14 cellular contexts compared by ENCODE assay signal in the genomic region with DNA sequence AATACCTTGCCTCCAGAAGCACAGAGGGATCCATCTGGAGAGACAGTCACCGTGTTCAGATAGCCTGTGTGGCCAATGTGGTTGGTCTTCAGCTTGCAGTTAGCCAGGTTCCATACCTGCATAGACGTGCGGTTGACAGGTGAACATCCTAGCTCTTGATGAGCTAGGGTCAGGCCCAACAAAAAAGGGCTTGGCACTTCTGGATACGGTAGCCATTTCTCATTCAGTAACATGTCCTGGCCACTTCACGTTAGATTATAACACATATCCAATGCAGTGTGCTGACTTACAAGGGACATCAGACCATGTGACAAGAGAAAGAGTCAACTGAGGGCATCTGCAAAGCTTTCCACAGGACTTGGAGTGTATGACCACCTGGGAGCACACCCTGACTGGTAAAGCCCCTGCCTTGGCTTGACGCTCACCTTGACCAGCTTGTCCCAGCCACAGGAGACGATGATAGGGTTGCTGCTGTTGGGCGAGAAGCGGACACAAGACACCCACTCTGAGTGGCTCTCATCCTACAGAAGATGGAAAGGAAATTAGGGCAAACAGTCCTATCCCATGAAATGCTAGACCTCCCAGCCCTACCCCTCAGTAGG. TPM values are rescaled to one million over a fixed set of nuclear protein-coding genes. Genes with fewer than 3 reads are reported as not detected.
A peak's percentile ranks its signal among the peaks of the same experiment; 100 is the strongest.
DNase-seq lines count a peak whose midpoint lies in the region; ATAC-seq and TF ChIP-seq lines count a peak whose summit lies in the region.
"Had no signal": no experiment of that assay in that cellular context is flagged by ENCODE, and none has a peak within 500 bp of the region (broad histone marks: within the 10 kb centered on the region; RNA-seq: fewer than 3 reads in every experiment).

No MANE protein-coding gene starts in this region.

- H3K27ac Mint-ChIP-seq in T-helper 2 cell treated with Interferon-gamma antibody and Interleukin-4, amounts not matched to agents 5 μg/mL and 100 μg/mL, for 36 hours, result peak overlapping the region; percentile 26
- H3K27ac Mint-ChIP-seq in activated naive CD8-positive, alpha-beta T cell treated with anti-CD3 and anti-CD28 coated beads, Interleukin-2, amount 50 U/mL, for 24 hours, result peak overlapping the region; percentile 88
- H3K27ac Mint-ChIP-seq in neural crest cell (ENCODE audit: unreplicated experiment), result peak overlapping the region; percentile 14

- no peak overlapping the region for H3K4me3 ChIP-seq in Karpas-422 (ENCODE audit: low read length)
- H3K4me3 ChIP-seq: esophagus squamous epithelium had no signal

- peaks cover 17% of the 10 kb centered on the region for H3K4me1 ChIP-seq in Karpas-422 (ENCODE audit: low read length)

- peaks cover 25% of the 10 kb centered on the region for H3K4me1 Mint-ChIP-seq in T-helper 2 cell treated with Interferon-gamma antibody and Interleukin-4, amounts not matched to agents 5 μg/mL and 100 μg/mL, for 36 hours (ENCODE audit: low read depth)
- H3K4me1 Mint-ChIP-seq in activated naive CD8-positive, alpha-beta T cell treated with anti-CD3 and anti-CD28 coated beads, Interleukin-2, amount 50 U/mL, for 24 hours, result peaks cover 52% of the 10 kb centered on the region
- peaks cover 40% of the 10 kb centered on the region for H3K4me1 Mint-ChIP-seq in neural crest cell

- peaks cover 60% of the 10 kb centered on the region for H3K36me3 ChIP-seq in Karpas-422 (ENCODE audit: insufficient read depth, low read length)

- no peaks in the 10 kb centered on the region for H3K27me3 Mint-ChIP-seq in T-helper 2 cell treated with Interferon-gamma antibody and Interleukin-4, amounts not matched to agents 5 μg/mL and 100 μg/mL, for 36 hours (ENCODE audit: low read depth)
- H3K27me3 Mint-ChIP-seq in activated naive CD8-positive, alpha-beta T cell treated with anti-CD3 and anti-CD28 coated beads, Interleukin-2, amount 50 U/mL, for 24 hours, result no peaks in the 10 kb centered on the region
- H3K27me3 Mint-ChIP-seq in neural crest cell (ENCODE audit: low read depth), result peaks cover 18% of the 10 kb centered on the region

- peaks cover 47% of the 10 kb centered on the region for H4K20me1 ChIP-seq in Karpas-422 (ENCODE audit: insufficient read depth, low read depth, low read length)

- no peak overlapping the region for H3K4me2 ChIP-seq in Karpas-422 (ENCODE audit: low read depth, low read length, poor library complexity, severe bottlenecking)

- H3K4me3 Mint-ChIP-seq in T-helper 2 cell treated with Interferon-gamma antibody and Interleukin-4, amounts not matched to agents 5 μg/mL and 100 μg/mL, for 36 hours, result peak overlapping the region; percentile 45
- peak overlapping the region; percentile 69 for H3K4me3 Mint-ChIP-seq in activated naive CD8-positive, alpha-beta T cell treated with anti-CD3 and anti-CD28 coated beads, Interleukin-2, amount 50 U/mL, for 24 hours
- peak overlapping the region; percentile 84 for H3K4me3 Mint-ChIP-seq in neural crest cell

- TF ChIP-seq CTCF in neural crest cell (conservative IDR thresholded peaks at IDR 0.05), result no peak

- no peak overlapping the region for H3K9ac ChIP-seq in Karpas-422 (ENCODE audit: low read length)

- H2AFZ ChIP-seq in Karpas-422 (ENCODE audit: low read length), result no peak overlapping the region

- no peak for ATAC-seq in activated naive CD8-positive, alpha-beta T cell treated with anti-CD3 and anti-CD28 coated beads, Interleukin-2, amount 50 U/mL, for 24 hours
- ATAC-seq in HG03025 (IDR thresholded peaks at IDR 0.05; ENCODE audit: low FRiP score, unreplicated experiment) (no peak), GM21737 (IDR thresholded peaks at IDR 0.05; ENCODE audit: unreplicated experiment) (no peak)
- ATAC-seq: left ventricle myocardium superior had no signal

- peaks cover 90% of the 10 kb centered on the region for H3K36me3 Mint-ChIP-seq in T-helper 2 cell treated with Interferon-gamma antibody and Interleukin-4, amounts not matched to agents 5 μg/mL and 100 μg/mL, for 36 hours (ENCODE audit: low read depth)
- peaks cover 92% of the 10 kb centered on the region for H3K36me3 Mint-ChIP-seq in activated naive CD8-positive, alpha-beta T cell treated with anti-CD3 and anti-CD28 coated beads, Interleukin-2, amount 50 U/mL, for 24 hours (ENCODE audit: low read depth)
- H3K36me3 Mint-ChIP-seq in neural crest cell (ENCODE audit: low read depth), result peaks cover 54% of the 10 kb centered on the region

- H3K9me3 ChIP-seq in Karpas-422 (ENCODE audit: low read length), result no peaks in the 10 kb centered on the region
- H3K9me3 ChIP-seq: esophagus squamous epithelium had no signal

- no peak for DNase-seq in T-helper 2 cell treated with Interferon-gamma antibody and Interleukin-4, amounts not matched to agents 5 μg/mL and 100 μg/mL, for 36 hours (ENCODE audit: low spot score)
- DNase-seq in T-helper 2 cell (no peak), Karpas-422 (peak; percentile 39), neural crest cell (ENCODE audit: low read depth, low spot score) (no peak), NCI-H1105 (lab: John Stamatoyannopoulos, UW) (no peak)
- DNase-seq in activated naive CD8-positive, alpha-beta T cell treated with anti-CD3 and anti-CD28 coated beads, Interleukin-2, amount 50 U/mL, for 24 hours, result no peak
- DNase-seq: activated CD4-positive, alpha-beta T cell treated with anti-CD3 and anti-CD28 coated beads for 48 hours; esophagus squamous epithelium; hypothalamus; left ventricle myocardium superior; NCI-H2029; stimulated activated CD4-positive, alpha-beta T cell treated with anti-CD3 and anti-CD28 coated beads, Interleukin-15, amount 100 ng/mL, for 24 hours had no signal

- H3K79me2 ChIP-seq in Karpas-422 (ENCODE audit: low read length), result peaks cover 28% of the 10 kb centered on the region

- no peaks in the 10 kb centered on the region for H3K9me3 Mint-ChIP-seq in T-helper 2 cell treated with Interferon-gamma antibody and Interleukin-4, amounts not matched to agents 5 μg/mL and 100 μg/mL, for 36 hours
- H3K9me3 Mint-ChIP-seq in activated naive CD8-positive, alpha-beta T cell treated with anti-CD3 and anti-CD28 coated beads, Interleukin-2, amount 50 U/mL, for 24 hours, result no peaks in the 10 kb centered on the region
- H3K9me3 Mint-ChIP-seq in neural crest cell, result no peaks in the 10 kb centered on the region

- no peak overlapping the region for H3K27ac ChIP-seq in Karpas-422 (ENCODE audit: low read length)
- H3K27ac ChIP-seq: esophagus squamous epithelium had no signal

- H3K27me3 ChIP-seq in Karpas-422 (ENCODE audit: low read length), result no peaks in the 10 kb centered on the region
- H3K27me3 ChIP-seq: esophagus squamous epithelium had no signal

- no peaks in the 10 kb centered on the region for H3K9me2 ChIP-seq in Karpas-422 (replicated peaks; ENCODE audit: insufficient read depth, low read length)

RNA-seq across cellular contexts. Expression of gene RACK1, which starts 4.5 kb away (rescaled TPM):
- total RNA-seq in Karpas-422 (2014; rRNA removed; shearing (Covaris generic); ENCODE audit: low replicate concordance), result 7,026 and 7,196 TPM in 2 replicates
- 2,359 and 2,449 TPM in 2 replicates for total RNA-seq in neural crest cell

RNA-seq across cellular contexts. Expression of gene TRIM41, which starts 16.1 kb away (rescaled TPM):
- 23.6 and 46.2 TPM in 2 replicates for total RNA-seq in Karpas-422 (2014; rRNA removed; shearing (Covaris generic); ENCODE audit: low replicate concordance)
- 34.5 and 39.1 TPM in 2 replicates for total RNA-seq in neural crest cell

RNA-seq across cellular contexts. Expression of gene TRIM52, which starts 21.8 kb away (rescaled TPM):
- 18.7 and 21.8 TPM in 2 replicates for total RNA-seq in Karpas-422 (2014; rRNA removed; shearing (Covaris generic); ENCODE audit: low replicate concordance)
- total RNA-seq in neural crest cell, result 9.0 TPM in 2 replicates

RNA-seq across cellular contexts. Expression of gene TRIM7, which starts 34.2 kb away (rescaled TPM):
- 2.0 TPM in 1 of 2 replicates, not detected in the other for total RNA-seq in Karpas-422 (2014; rRNA removed; shearing (Covaris generic); ENCODE audit: low replicate concordance)
- total RNA-seq in neural crest cell, result not detected in 2 replicates

Comparison
In these comparisons a context has a peak if more than half of its experiments do, and no peak if none do; other contexts are left out.
1. H3K27ac Mint-ChIP-seq: peak in every context shown above with its lines; median percentile 88 in activated naive CD8-positive, alpha-beta T cell treated with anti-CD3 and anti-CD28 coated beads, Interleukin-2, amount 50 U/mL, for 24 hours; 26 in T-helper 2 cell treated with Interferon-gamma antibody and Interleukin-4, amounts not matched to agents 5 μg/mL and 100 μg/mL, for 36 hours; 14 in neural crest cell.